ENCODE assay signal across 1 cellular context in genomic region chr17:27458524-27458908, GRCh38.
TF ChIP-seq lines count a peak whose summit lies in the region.

No MANE protein-coding gene starts in this region.

TF ChIP-seq in HepG2, 621 proteins besides CTCF, POLR2A, EP300 and RAD21 (continued from another document and continues in another):
- no peak for TF ChIP-seq ARHGAP35 (CRISPR knock-in tag; IDR thresholded peaks at IDR 0.05; ENCODE audit: borderline replicate concordance)
- no peak for TF ChIP-seq FIP1L1 (IDR thresholded peaks at IDR 0.05; ENCODE audit: borderline replicate concordance, insufficient read depth, low read depth, low read length)
- TF ChIP-seq CBX5 (CRISPR knock-in tag; IDR thresholded peaks at IDR 0.05; ENCODE audit: borderline replicate concordance): no peak
- TF ChIP-seq ZNF253 (CRISPR knock-in tag; IDR thresholded peaks at IDR 0.05; ENCODE audit: borderline replicate concordance): 0 out of 2 replicates have a peak, but pooled peaks have one; percentile 60
- TF ChIP-seq MYC (CRISPR knock-in tag; IDR thresholded peaks at IDR 0.05; ENCODE audit: borderline replicate concordance): no peak
- TF ChIP-seq HDAC2 (CRISPR knock-in tag; IDR thresholded peaks at IDR 0.05): 0 out of 2 replicates have a peak, but pooled peaks have one; percentile 5
- TF ChIP-seq ARNTL (CRISPR knock-in tag; IDR thresholded peaks at IDR 0.05): no peak
- TF ChIP-seq ZNF660 (CRISPR knock-in tag; IDR thresholded peaks at IDR 0.05; ENCODE audit: borderline replicate concordance, low read depth): no peak
- TF ChIP-seq FOXM1 (CRISPR knock-in tag; IDR thresholded peaks at IDR 0.05): no peak
- no peak for TF ChIP-seq EED (CRISPR knock-in tag; IDR thresholded peaks at IDR 0.05)
- TF ChIP-seq ZNF891 (CRISPR knock-in tag; IDR thresholded peaks at IDR 0.05): no peak
- no peak for TF ChIP-seq ZFP62 (CRISPR knock-in tag; IDR thresholded peaks at IDR 0.05)
- no peak for TF ChIP-seq ZZZ3 (CRISPR knock-in tag; IDR thresholded peaks at IDR 0.05; ENCODE audit: borderline replicate concordance)
- TF ChIP-seq FOXA1 (IDR thresholded peaks at IDR 0.05): no peak
- TF ChIP-seq FOXA1 (CRISPR knock-in tag; IDR thresholded peaks at IDR 0.05): no peak
- TF ChIP-seq IRF9 (CRISPR knock-in tag; IDR thresholded peaks at IDR 0.05; ENCODE audit: borderline replicate concordance): no peak
- 0 out of 2 replicates have a peak, but pooled peaks have one; percentile 10 for TF ChIP-seq ZSCAN31 (CRISPR knock-in tag; IDR thresholded peaks at IDR 0.05; ENCODE audit: low read depth)
- no peak for TF ChIP-seq BRCA1 (CRISPR knock-in tag; IDR thresholded peaks at IDR 0.05)
- peak; percentile 50 for TF ChIP-seq FOSL2 (CRISPR knock-in tag; IDR thresholded peaks at IDR 0.05)
- 0 out of 2 replicates have a peak, but pooled peaks have one; percentile 4 for TF ChIP-seq FOXP4 (CRISPR knock-in tag; IDR thresholded peaks at IDR 0.05)
- no peak for TF ChIP-seq IRX3 (CRISPR knock-in tag; IDR thresholded peaks at IDR 0.05; ENCODE audit: borderline replicate concordance, low read depth)
- TF ChIP-seq ZNF605 (CRISPR knock-in tag; IDR thresholded peaks at IDR 0.05): no peak
- no peak for TF ChIP-seq TCF7L2 (IDR thresholded peaks at IDR 0.05; ENCODE audit: low read depth, low read length)
- TF ChIP-seq BHLHE40 (IDR thresholded peaks at IDR 0.05; ENCODE audit: low read length): no peak
- 0 out of 2 replicates have a peak, but pooled peaks have one; percentile 19 for TF ChIP-seq ELF1 (CRISPR knock-in tag; IDR thresholded peaks at IDR 0.05)
- no peak for TF ChIP-seq ZSCAN9 (CRISPR knock-in tag; IDR thresholded peaks at IDR 0.05; ENCODE audit: borderline replicate concordance)
- TF ChIP-seq NR2C2 (CRISPR knock-in tag; IDR thresholded peaks at IDR 0.05; ENCODE audit: borderline replicate concordance): no peak
- TF ChIP-seq HMG20B (CRISPR knock-in tag; conservative IDR thresholded peaks at IDR 0.05): no peak
- TF ChIP-seq ZFP36L1 (CRISPR knock-in tag; IDR thresholded peaks at IDR 0.05): no peak
- TF ChIP-seq HMGXB4 (CRISPR knock-in tag; IDR thresholded peaks at IDR 0.05; ENCODE audit: borderline replicate concordance in 1 of 2, low read depth in 1 of 2): peak in 1 of 2 experiments; percentile 3; a peak in 1 of 4 replicates
- no peak for TF ChIP-seq ZNF276 (CRISPR knock-in tag; IDR thresholded peaks at IDR 0.05; ENCODE audit: low read depth)
- no peak for TF ChIP-seq SKI (IDR thresholded peaks at IDR 0.05; ENCODE audit: partially characterized antibody)
- TF ChIP-seq ZBTB7B (CRISPR knock-in tag; IDR thresholded peaks at IDR 0.05): 0 out of 2 replicates have a peak, but pooled peaks have one; percentile 42
- TF ChIP-seq TRIM24 (CRISPR knock-in tag; IDR thresholded peaks at IDR 0.05): no peak
- TF ChIP-seq MBNL3 (CRISPR knock-in tag; conservative IDR thresholded peaks at IDR 0.05): no peak
- TF ChIP-seq FUBP1 (CRISPR knock-in tag; IDR thresholded peaks at IDR 0.05; ENCODE audit: borderline replicate concordance): no peak
- no peak for TF ChIP-seq ZBTB10 (CRISPR knock-in tag; IDR thresholded peaks at IDR 0.05; ENCODE audit: borderline replicate concordance)
- 0 out of 2 replicates have a peak, but pooled peaks have one; percentile 10 for TF ChIP-seq ZBTB25 (CRISPR knock-in tag; IDR thresholded peaks at IDR 0.05)
- TF ChIP-seq ZNF639 (CRISPR knock-in tag; conservative IDR thresholded peaks at IDR 0.05): no peak
- no peak for TF ChIP-seq ZGPAT (CRISPR knock-in tag; IDR thresholded peaks at IDR 0.05)
- no peak; the same call in 1 of the 2 replicates for TF ChIP-seq ZNF230 (CRISPR knock-in tag; IDR thresholded peaks at IDR 0.05)
- TF ChIP-seq ZNF333 (CRISPR knock-in tag; IDR thresholded peaks at IDR 0.05; ENCODE audit: borderline replicate concordance): no peak
- TF ChIP-seq ZNF430 (CRISPR knock-in tag; IDR thresholded peaks at IDR 0.05): 0 out of 2 replicates have a peak, but pooled peaks have one; percentile 43
- TF ChIP-seq ZNF672 (CRISPR knock-in tag; IDR thresholded peaks at IDR 0.05): no peak
- TF ChIP-seq ZFX (CRISPR knock-in tag; IDR thresholded peaks at IDR 0.05; ENCODE audit: low read depth): peak; percentile 20; the same call in 1 of the 2 replicates
- TF ChIP-seq MAX (IDR thresholded peaks at IDR 0.05): no peak
- TF ChIP-seq ZNF512 (CRISPR knock-in tag; IDR thresholded peaks at IDR 0.05): no peak
- TF ChIP-seq RCOR2 (CRISPR knock-in tag; IDR thresholded peaks at IDR 0.05): no peak
- TF ChIP-seq LCORL (IDR thresholded peaks at IDR 0.05): no peak
- peak; percentile 2; the same call in 1 of the 2 replicates for TF ChIP-seq LCORL (CRISPR knock-in tag; IDR thresholded peaks at IDR 0.05)
